In genomic region chr4:37815591-37815990, GRCh38 we compare ENCODE assay signal across 1 cellular context.
TF ChIP-seq lines count a peak whose summit lies in the region.

No MANE protein-coding gene starts in this region.

TF ChIP-seq in GM12878, 131 proteins besides CTCF, POLR2A, EP300 and RAD21 (continued from another document):
- TF ChIP-seq STAT3 (IDR thresholded peaks at IDR 0.05; ENCODE audit: low read depth, low read length), result no peak
- TF ChIP-seq NKRF (conservative IDR thresholded peaks at IDR 0.05), result no peak
- no peak for TF ChIP-seq TAF1 (IDR thresholded peaks at IDR 0.05; ENCODE audit: borderline replicate concordance, low read depth, low read length)
- TF ChIP-seq JUNB (IDR thresholded peaks at IDR 0.05), result no peak
- TF ChIP-seq CBFB (IDR thresholded peaks at IDR 0.05; ENCODE audit: low read depth), result no peak
- TF ChIP-seq SRF (IDR thresholded peaks at IDR 0.05; ENCODE audit: low read depth in 2 of 2, low read length in 2 of 2), result no peak
TF ChIP-seq in GM12878: peak in this region for 0.
